In genomic region chr17:57941384-57942370, GRCh38 we compare ENCODE assay signal across 13 cellular contexts. TPM values are rescaled to one million over a fixed set of nuclear protein-coding genes. Genes with fewer than 3 reads are reported as not detected.
A peak's percentile ranks its signal among the peaks of the same experiment; 100 is the strongest.
DNase-seq lines count a peak whose midpoint lies in the region; ATAC-seq and TF ChIP-seq lines count a peak whose summit lies in the region.
"Had no signal": no experiment of that assay in that cellular context is flagged by ENCODE, and none has a peak within 500 bp of the region (broad histone marks: within the 10 kb centered on the region; RNA-seq: fewer than 3 reads in every experiment).

No MANE protein-coding gene starts in this region.

- peaks cover 3% of the 10 kb centered on the region for H3K36me3 ChIP-seq in mesodermal cell (ENCODE audit: control insufficient read depth, insufficient read depth, low read length)
- no peaks in the 10 kb centered on the region for H3K36me3 ChIP-seq in stomach smooth muscle (ENCODE audit: control insufficient read depth in 2 of 2, insufficient read depth in 2 of 2, low read length in 2 of 2)
- H3K36me3 ChIP-seq in ascending aorta = no peaks in the 10 kb centered on the region

- peak overlapping the region; percentile 45 for H3K27ac ChIP-seq in mesodermal cell (ENCODE audit: low read depth, low read length, severe bottlenecking)
- peak overlapping the region; percentile 92 for H3K27ac ChIP-seq in stomach smooth muscle (ENCODE audit: low read length)
- no peak overlapping the region for H3K27ac ChIP-seq in ascending aorta

- no peak for TF ChIP-seq CTCF in HFFc6 (IDR thresholded peaks at IDR 0.05)
- TF ChIP-seq CTCF in ascending aorta (IDR thresholded peaks at IDR 0.05) = no peak

- intact Hi-C loops in ascending aorta (cut with DNase I) = no loop called here

- peaks cover 8% of the 10 kb centered on the region; the same call in 1 of the 2 replicates for H3K36me3 Mint-ChIP-seq in HFFc6 (ENCODE audit: low read depth)
- no peaks in the 10 kb centered on the region for H3K36me3 Mint-ChIP-seq in activated T-helper 17 cell treated with anti-CD3 and anti-CD28 coated beads, Interleukin-2, amount 50 U/mL, for 72 hours (ENCODE audit: low read depth)
- H3K36me3 Mint-ChIP-seq: stimulated activated naive B cell treated with anti-CD40 and anti-IgM and Interleukin-4, amounts not matched to agents 10 μg/mL and 1 μg/mL and 100 μg/mL, for 72 hours had no signal

- peaks cover 70% of the 10 kb centered on the region for H3K4me1 Mint-ChIP-seq in HFFc6 (ENCODE audit: low read depth)
- peaks cover 21% of the 10 kb centered on the region for H3K4me1 Mint-ChIP-seq in activated T-helper 17 cell treated with anti-CD3 and anti-CD28 coated beads, Interleukin-2, amount 50 U/mL, for 72 hours

- DNase-seq in HFFc6 = no peak
- no peak for DNase-seq in ascending aorta (ENCODE audit: low spot score in 2 of 2)
- DNase-seq in Kasumi-1 (lab: John Stamatoyannopoulos, UW) = no peak
- DNase-seq: activated CD4-positive, CD25-positive, alpha-beta regulatory T cell; erythroblast; NCI-H1048; SIG-M5; stimulated activated CD4-positive, alpha-beta T cell treated with anti-CD3 and anti-CD28 coated beads, Interleukin-1b, Interleukin-23, amount 100 ng/mL, for 48 hours; stimulated activated naive B cell treated with anti-CD40 and anti-IgM and Interleukin-4, amounts not matched to agents 10 μg/mL and 1 μg/mL and 100 μg/mL, for 72 hours had no signal

- peaks cover 63% of the 10 kb centered on the region for H3K4me1 ChIP-seq in mesodermal cell (ENCODE audit: control insufficient read depth, insufficient read depth, low read length, poor library complexity, severe bottlenecking)
- peaks cover 86% of the 10 kb centered on the region for H3K4me1 ChIP-seq in stomach smooth muscle (ENCODE audit: control insufficient read depth, insufficient read depth, low read length)
- peaks cover 0 to 34% of the 10 kb centered on the region in 2 donors for H3K4me1 ChIP-seq in ascending aorta

- peak overlapping the region; percentile 42 to 56 for H3K9ac ChIP-seq in stomach smooth muscle (ENCODE audit: low read length in 2 of 2)

- H3K4me3 ChIP-seq in mesodermal cell (ENCODE audit: extremely low read depth, insufficient read depth, low read length, poor library complexity, severe bottlenecking) = no peak overlapping the region
- H3K4me3 ChIP-seq in stomach smooth muscle (ENCODE audit: low read length in 2 of 2) = peak overlapping the region; percentile 40 to 44
- no peak overlapping the region for H3K4me3 ChIP-seq in ascending aorta

- no peaks in the 10 kb centered on the region for H3K27me3 Mint-ChIP-seq in HFFc6 (ENCODE audit: insufficient read depth)
- peaks cover 13% of the 10 kb centered on the region for H3K27me3 Mint-ChIP-seq in activated T-helper 17 cell treated with anti-CD3 and anti-CD28 coated beads, Interleukin-2, amount 50 U/mL, for 72 hours

- ATAC-seq in activated T-helper 17 cell treated with anti-CD3 and anti-CD28 coated beads, Interleukin-2, amount 50 U/mL, for 72 hours (replicated peaks) = peak; percentile 39
- ATAC-seq in HG03469 (IDR thresholded peaks at IDR 0.05; ENCODE audit: unreplicated experiment) = no peak

- H3K27ac Mint-ChIP-seq in HFFc6 = peak overlapping the region; percentile 71
- peak overlapping the region; percentile 28 for H3K27ac Mint-ChIP-seq in activated T-helper 17 cell treated with anti-CD3 and anti-CD28 coated beads, Interleukin-2, amount 50 U/mL, for 72 hours

- WGBS in mesodermal cell (ENCODE audit: insufficient coverage in 2 of 2), 2 experiments = 76 to 89% methylated on average over 8 of the region's 10 CpGs

- H3K27me3 ChIP-seq in stomach smooth muscle (ENCODE audit: control insufficient read depth in 1 of 2, insufficient read depth in 2 of 2, low read length in 2 of 2) = no peaks in the 10 kb centered on the region
- H3K27me3 ChIP-seq in ascending aorta = no peaks in the 10 kb centered on the region

- H3K9me3 Mint-ChIP-seq in HFFc6 = no peaks in the 10 kb centered on the region
- H3K9me3 Mint-ChIP-seq in activated T-helper 17 cell treated with anti-CD3 and anti-CD28 coated beads, Interleukin-2, amount 50 U/mL, for 72 hours = no peaks in the 10 kb centered on the region
- H3K9me3 Mint-ChIP-seq: stimulated activated naive B cell treated with anti-CD40 and anti-IgM and Interleukin-4, amounts not matched to agents 10 μg/mL and 1 μg/mL and 100 μg/mL, for 72 hours had no signal

- H3K9me3 ChIP-seq in mesodermal cell (ENCODE audit: control insufficient read depth, low read length) (no peaks in the 10 kb centered on the region), stomach smooth muscle (ENCODE audit: control insufficient read depth in 2 of 2, low read length in 2 of 2) (no peaks in the 10 kb centered on the region), ascending aorta (no peaks in the 10 kb centered on the region)

- H3K4me3 Mint-ChIP-seq in HFFc6 = no peak overlapping the region
- H3K4me3 Mint-ChIP-seq in activated T-helper 17 cell treated with anti-CD3 and anti-CD28 coated beads, Interleukin-2, amount 50 U/mL, for 72 hours = peak overlapping the region; percentile 13

RNA-seq across cellular contexts. Expression of gene CUEDC1, which starts 13.5 kb away (rescaled TPM):
- total RNA-seq in HFFc6 (2021; fragmentation: NEBNext Ultra II Directional; extraction: Animal tissue kit (Norgen Biotek cat#: 25700)) = 10 to 100 TPM; 34.0 to 41.0 (median 34.9) TPM
- under 1 TPM; 0.15 to 0.56 TPM for total RNA-seq in activated T-helper 17 cell treated with anti-CD3 and anti-CD28 coated beads, Interleukin-2, amount 50 U/mL, for 72 hours
- polyA plus RNA-seq in mesodermal cell (2013, experiment 1 of 2) = 17.0 TPM
- 17.3 TPM for polyA plus RNA-seq in mesodermal cell (2013, experiment 2 of 2)
- total RNA-seq in ascending aorta = 76.1 TPM

RNA-seq across cellular contexts. Expression of gene VEZF1, which starts 46.4 kb away (rescaled TPM):
- total RNA-seq in HFFc6 (2021; fragmentation: NEBNext Ultra II Directional; extraction: Animal tissue kit (Norgen Biotek cat#: 25700)) = 10 to 100 TPM; 41.7 to 56.5 (median 51.8) TPM
- total RNA-seq in activated T-helper 17 cell treated with anti-CD3 and anti-CD28 coated beads, Interleukin-2, amount 50 U/mL, for 72 hours = 10 to 100 TPM; 21.4 to 29.6 TPM
- 80.2 TPM for polyA plus RNA-seq in mesodermal cell (2013, experiment 1 of 2)
- 79.5 TPM for polyA plus RNA-seq in mesodermal cell (2013, experiment 2 of 2)
- 47.4 TPM for total RNA-seq in ascending aorta

Comparison
In these comparisons a context has a peak if more than half of its experiments do, and no peak if none do; other contexts are left out.
1. H3K27ac ChIP-seq: peak in mesodermal cell (single experiment) and stomach smooth muscle (single experiment); none in ascending aorta (0 of 2).
2. H3K4me3 ChIP-seq: peak in stomach smooth muscle (2 of 2); none in mesodermal cell (single experiment) and ascending aorta (0 of 2).
3. RNA of gene CUEDC1, which starts 13.5 kb away (total RNA-seq): 76.1 TPM in ascending aorta (single experiment) and 34.0 to 41.0 TPM in HFFc6; 0.15 to 0.56 TPM in activated T-helper 17 cell treated with anti-CD3 and anti-CD28 coated beads, Interleukin-2, amount 50 U/mL, for 72 hours; every median in the first group is over 10 times any median in the second.